ENCODE assay signal across 11 cellular contexts in the genomic region with DNA sequence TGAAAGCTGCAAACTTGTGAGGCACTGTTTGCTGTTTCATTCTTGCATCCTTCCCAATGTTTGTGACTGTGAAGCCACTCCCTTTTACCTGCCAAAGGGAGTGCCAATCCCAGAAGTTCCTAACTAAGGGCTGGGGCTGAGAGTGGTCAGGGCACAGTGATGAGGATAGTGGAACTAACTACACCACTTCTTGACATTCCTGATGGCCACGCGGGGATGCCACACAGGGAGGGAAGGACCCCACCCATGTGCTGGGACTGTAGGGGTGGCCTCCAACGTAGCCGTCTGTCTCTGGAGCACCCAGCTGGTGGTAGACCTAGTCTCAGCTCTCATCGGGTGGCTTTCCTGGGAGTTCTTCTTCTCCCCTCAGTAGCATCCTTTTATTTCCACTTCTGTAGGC.
"Had no signal": no experiment of that assay in that cellular context is flagged by ENCODE, and none has a peak within 500 bp of the region (broad histone marks: within the 10 kb centered on the region; RNA-seq: fewer than 3 reads in every experiment).

No MANE protein-coding gene starts in this region.

- DNase-seq: activated CD4-positive, alpha-beta T cell treated with anti-CD3 and anti-CD28 coated beads, Interleukin-2, amount 50 U/mL, for 48 hours; erythroblast; lower lobe of right lung; nephron progenitor cell; right lobe of liver; stimulated activated CD4-positive, alpha-beta T cell treated with anti-CD3 and anti-CD28 coated beads, Interleukin-4, amount 100 ng/mL, for 24 hours; upper lobe of right lung had no signal

- H3K36me3 ChIP-seq: lower lobe of right lung, prostate gland, right lobe of liver, upper lobe of right lung had no signal

- H3K36me3 Mint-ChIP-seq: activated naive CD8-positive, alpha-beta T cell; stimulated activated memory B cell treated with anti-CD40 and anti-IgM and Interleukin-4, amounts not matched to agents 10 μg/mL and 1 μg/mL and 100 μg/mL, for 72 hours had no signal

- H3K9me3 Mint-ChIP-seq: nephron progenitor cell; stimulated activated memory B cell treated with anti-CD40 and anti-IgM and Interleukin-4, amounts not matched to agents 10 μg/mL and 1 μg/mL and 100 μg/mL, for 72 hours had no signal

- H3K4me1 Mint-ChIP-seq: stimulated activated memory B cell treated with anti-CD40 and anti-IgM and Interleukin-4, amounts not matched to agents 10 μg/mL and 1 μg/mL and 100 μg/mL, for 72 hours had no signal

- H3K27ac Mint-ChIP-seq: activated naive CD8-positive, alpha-beta T cell; nephron progenitor cell; stimulated activated memory B cell treated with anti-CD40 and anti-IgM and Interleukin-4, amounts not matched to agents 10 μg/mL and 1 μg/mL and 100 μg/mL, for 72 hours had no signal

- H3K27me3 ChIP-seq: right lobe of liver, testis, upper lobe of right lung had no signal

- H3K4me1 ChIP-seq: lower lobe of right lung, prostate gland, right lobe of liver, testis, upper lobe of right lung had no signal

- H3K4me3 ChIP-seq: lower lobe of right lung, prostate gland, right lobe of liver, testis, upper lobe of right lung had no signal

- H3K27ac ChIP-seq: lower lobe of right lung, prostate gland, right lobe of liver, testis, upper lobe of right lung had no signal

- ATAC-seq: right lobe of liver; stimulated activated memory B cell treated with anti-CD40 and anti-IgM and Interleukin-4, amounts not matched to agents 10 μg/mL and 1 μg/mL and 100 μg/mL, for 72 hours had no signal

- H3K9me3 ChIP-seq: lower lobe of right lung, prostate gland, right lobe of liver, testis, upper lobe of right lung had no signal

- H3K4me3 Mint-ChIP-seq: activated naive CD8-positive, alpha-beta T cell; nephron progenitor cell; stimulated activated memory B cell treated with anti-CD40 and anti-IgM and Interleukin-4, amounts not matched to agents 10 μg/mL and 1 μg/mL and 100 μg/mL, for 72 hours had no signal
